15 cellular contexts compared by ENCODE assay signal in the genomic region with DNA sequence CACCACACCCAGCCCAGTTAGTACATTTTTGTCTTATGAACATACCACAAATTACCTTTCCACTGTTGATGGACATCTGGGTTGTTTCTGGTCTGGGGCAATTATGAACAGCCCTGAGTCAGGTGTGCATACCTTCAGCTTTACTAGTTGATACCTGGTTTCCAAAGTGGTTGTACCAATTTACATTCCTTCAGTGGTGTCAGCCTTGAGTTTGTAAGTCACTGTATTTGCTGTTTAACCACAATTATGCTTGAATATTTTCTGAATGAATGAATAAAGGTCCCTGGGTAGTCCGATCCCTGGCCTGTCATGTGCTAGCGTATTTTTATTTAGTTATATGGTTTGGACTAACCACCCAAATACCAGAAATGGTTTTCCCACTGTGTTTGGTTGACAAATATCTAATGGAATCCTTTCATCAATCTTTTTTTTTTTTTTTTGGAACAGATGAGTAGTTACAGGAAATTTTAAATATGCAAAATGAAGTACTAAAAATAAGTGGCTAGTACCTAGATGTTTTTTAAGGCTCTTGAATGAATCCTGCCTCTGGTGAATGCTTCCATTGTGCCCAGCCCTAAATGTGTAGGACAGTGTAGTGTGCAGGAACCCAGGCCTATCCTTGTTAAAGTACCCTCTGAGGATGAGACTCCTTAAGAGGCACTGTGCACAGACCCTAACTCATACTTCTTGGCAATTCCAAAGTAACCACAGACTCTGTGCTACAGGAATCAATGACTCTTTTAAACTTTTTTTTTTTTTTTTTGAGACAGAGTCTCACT. TPM values are rescaled to one million over a fixed set of nuclear protein-coding genes. Genes with fewer than 3 reads are reported as not detected.
DNase-seq lines count a peak whose midpoint lies in the region; ATAC-seq and TF ChIP-seq lines count a peak whose summit lies in the region.
"Had no signal": no experiment of that assay in that cellular context is flagged by ENCODE, and none has a peak within 500 bp of the region (broad histone marks: within the 10 kb centered on the region; RNA-seq: fewer than 3 reads in every experiment).

No MANE protein-coding gene starts in this region.

- peaks cover 18% of the 10 kb centered on the region for H3K4me1 ChIP-seq in Caco-2

- CTCF ChIA-PET in Caco-2 (lab: Charles Lee) = no interaction called here

- H3K27ac Mint-ChIP-seq in Caco-2 (ENCODE audit: unreplicated experiment) (peak overlapping the region; percentile 56), neural crest cell (ENCODE audit: unreplicated experiment) (no peak overlapping the region)

- H3K27me3 ChIP-seq in Caco-2 (replicated peaks; ENCODE audit: control insufficient read depth, insufficient read depth, low read length) (no peaks in the 10 kb centered on the region), MG63 (no peaks in the 10 kb centered on the region)
- H3K27me3 ChIP-seq: ovary had no signal

- intact Hi-C loops in Caco-2 (cut with micrococcal nuclease; ENCODE audit: unreplicated experiment) = no loop called here

- H3K27me3 Mint-ChIP-seq in Caco-2 (ENCODE audit: insufficient read depth, unreplicated experiment) (no peaks in the 10 kb centered on the region), neural crest cell (ENCODE audit: low read depth) (peaks cover 11% of the 10 kb centered on the region)

- H3K9me3 ChIP-seq in Caco-2 (no peaks in the 10 kb centered on the region), MG63 (no peaks in the 10 kb centered on the region)
- H3K9me3 ChIP-seq: ovary had no signal

- no peak for DNase-seq in Caco-2
- peak; percentile 18 for DNase-seq in MG63
- peak; percentile 85 for DNase-seq in dedifferentiated amniotic fluid mesenchymal stem cell (ENCODE audit: extremely low spot score)
- DNase-seq in neural crest cell (ENCODE audit: low read depth, low spot score) = no peak
- DNase-seq in T-helper 1 cell = no peak
- no peak for DNase-seq in 8988T
- DNase-seq: activated CD4-positive, alpha-beta T cell treated with anti-CD3 and anti-CD28 coated beads, Interleukin-2, amount 50 U/mL, for 1 hour; activated naive CD4-positive, alpha-beta T cell treated with anti-CD3 and anti-CD28 coated beads, Interleukin-2, amount 50 U/mL, for 16 hours; DMS 273 treated with DMSO at 0.1 percent for 48 hours; KBM-7; NCI-H345; ovary; SIG-M5 had no signal

- no peak for ATAC-seq in HG03571 (IDR thresholded peaks at IDR 0.05; ENCODE audit: unreplicated experiment)
- ATAC-seq in GM19467 (IDR thresholded peaks at IDR 0.05; ENCODE audit: unreplicated experiment) = no peak

- BruUV-seq in Caco-2 (replicated peaks; lab: Mats Ljungman, UMichigan) = no TSS peak

- H3K36me3 Mint-ChIP-seq in Caco-2 (ENCODE audit: insufficient read depth, unreplicated experiment) = peaks cover 28% of the 10 kb centered on the region
- no peaks in the 10 kb centered on the region for H3K36me3 Mint-ChIP-seq in neural crest cell (ENCODE audit: low read depth)

- TF ChIP-seq CTCF in Caco-2 (IDR thresholded peaks at IDR 0.05; ENCODE audit: insufficient read depth in 1 of 2, low read depth in 1 of 2, low read length in 1 of 2, severe bottlenecking in 1 of 2, unreplicated experiment in 1 of 2) (no peak), neural crest cell (conservative IDR thresholded peaks at IDR 0.05) (no peak)

- H3K36me3 ChIP-seq in Caco-2 (ENCODE audit: control insufficient read depth, insufficient read depth, low read length) = no peaks in the 10 kb centered on the region
- H3K36me3 ChIP-seq in MG63 = peaks cover 9% of the 10 kb centered on the region
- H3K36me3 ChIP-seq: ovary had no signal

- H3K4me3 Mint-ChIP-seq in Caco-2 (ENCODE audit: unreplicated experiment) (no peak overlapping the region), neural crest cell (peak overlapping the region; percentile 50)

- POLR2A ChIA-PET in Caco-2 (lab: Charles Lee) = no interaction called here

- H3K4me3 ChIP-seq in Caco-2 (ENCODE audit: low read depth, low read length) (no peak overlapping the region), MG63 (no peak overlapping the region)
- H3K4me3 ChIP-seq: ovary had no signal

- H3K4me1 Mint-ChIP-seq in Caco-2 (ENCODE audit: low read depth, unreplicated experiment) (peaks cover 35% of the 10 kb centered on the region), neural crest cell (peaks cover 56% of the 10 kb centered on the region)

- H3K9me3 Mint-ChIP-seq in Caco-2 (ENCODE audit: unreplicated experiment) = no peaks in the 10 kb centered on the region
- no peaks in the 10 kb centered on the region for H3K9me3 Mint-ChIP-seq in neural crest cell

RNA-seq across cellular contexts. Expression of gene DUSP14, which starts 3.7 kb away (rescaled TPM):
- total RNA-seq in Caco-2 (2022) (30.4 and 32.5 TPM in 2 replicates), neural crest cell (21.0 and 21.5 TPM in 2 replicates)
- total RNA-seq in MG63 (2014; rRNA removed; shearing (Covaris generic); ENCODE audit: low replicate concordance) = 86.6 and 86.9 TPM in 2 replicates

Comparison
In these comparisons a context has a peak if more than half of its experiments do, and no peak if none do; other contexts are left out.
1. DNase-seq: peak in MG63 (single experiment) and dedifferentiated amniotic fluid mesenchymal stem cell (single experiment); none in Caco-2 (0 of 2), neural crest cell (single experiment), T-helper 1 cell (0 of 5) and 8988T (single experiment).